8 cellular contexts compared by ENCODE assay signal in the genomic region with DNA sequence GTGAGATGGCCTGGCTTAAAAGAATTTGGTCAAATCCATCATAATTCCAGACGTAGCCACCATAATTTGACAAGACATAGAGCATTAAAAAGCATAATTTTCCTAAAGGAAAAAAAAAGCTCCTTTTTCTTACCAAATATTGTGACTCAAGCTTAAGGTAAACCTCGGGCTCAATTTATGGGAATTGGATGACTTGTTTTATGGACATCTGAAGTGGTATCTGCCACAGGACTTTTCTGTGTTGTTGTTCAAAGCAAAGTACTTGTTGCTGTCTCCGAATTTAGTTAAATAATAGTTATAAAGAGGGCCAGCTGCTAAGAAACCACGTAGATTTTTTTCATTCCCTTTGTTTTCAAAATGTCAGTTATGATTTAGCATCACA. TPM values are rescaled to one million over a fixed set of nuclear protein-coding genes. Genes with fewer than 3 reads are reported as not detected.
A peak's percentile ranks its signal among the peaks of the same experiment; 100 is the strongest.
DNase-seq lines count a peak whose midpoint lies in the region; ATAC-seq and TF ChIP-seq lines count a peak whose summit lies in the region.

No MANE protein-coding gene starts in this region.

- ATAC-seq in gastrocnemius medialis (no peak), HG03108 (IDR thresholded peaks at IDR 0.05; ENCODE audit: unreplicated experiment) (no peak)

- no peaks in the 10 kb centered on the region for H3K9me3 ChIP-seq in SJCRH30 (replicated peaks)
- H3K9me3 ChIP-seq in gastrocnemius medialis = no peaks in the 10 kb centered on the region

- H3K27me3 ChIP-seq in SJCRH30 (no peaks in the 10 kb centered on the region), gastrocnemius medialis (no peaks in the 10 kb centered on the region)

- no peak for TF ChIP-seq CTCF in GM12875 (IDR thresholded peaks at IDR 0.05; ENCODE audit: borderline replicate concordance, insufficient read depth, low read depth, low read length)
- TF ChIP-seq CTCF in fibroblast of pulmonary artery (IDR thresholded peaks at IDR 0.05; ENCODE audit: low read length, missing control alignments) = no peak
- no peak for TF ChIP-seq CTCF in gastrocnemius medialis (IDR thresholded peaks at IDR 0.05 in 4 of 5, conservative IDR thresholded peaks at IDR 0.05 in 1 of 5)

- peak overlapping the region; percentile 40; the same call in 1 of the 2 replicates for H3K27ac ChIP-seq in SJCRH30
- H3K27ac ChIP-seq in gastrocnemius medialis = peak overlapping the region; percentile 79 to 92 (median 87)

- no peaks in the 10 kb centered on the region for H3K36me3 ChIP-seq in SJCRH30
- H3K36me3 ChIP-seq in gastrocnemius medialis = no peaks in the 10 kb centered on the region

- H3K4me3 ChIP-seq in GM12875 (ENCODE audit: low read depth, low read length) = peak overlapping the region; percentile 77
- peak overlapping the region; percentile 90 for H3K4me3 ChIP-seq in SJCRH30
- H3K4me3 ChIP-seq in fibroblast of pulmonary artery (replicated peaks; ENCODE audit: low read depth, low read length) = peak overlapping the region; percentile 66
- H3K4me3 ChIP-seq in gastrocnemius medialis = peak overlapping the region; percentile 73 to 93 (median 90)

- no peak for TF ChIP-seq POLR2A in gastrocnemius medialis (IDR thresholded peaks at IDR 0.05)

- DNase-seq in SJCRH30 (no peak), fibroblast of pulmonary artery (ENCODE audit: low read depth) (no peak), gastrocnemius medialis (no peak), NCI-H1436 (lab: John Stamatoyannopoulos, UW) (no peak)
- DNase-seq in stimulated activated CD4-positive, alpha-beta T cell treated with anti-CD3 and anti-CD28 coated beads, Interleukin-15, amount 100 ng/mL, for 24 hours = no peak
- no peak for DNase-seq in activated CD8-positive, alpha-beta memory T cell treated with anti-CD3 and anti-CD28 coated beads, Interleukin-2, amount 50 U/mL, for 4 hours

- intact Hi-C loops in gastrocnemius medialis (cut with DNase I; ENCODE audit: low total_unique reads) = loop anchor here (5.0 kb wide), 2 partner anchors 359 to 1764 kb away; a partner anchor contains a TSS

- in situ Hi-C loops in gastrocnemius medialis (cut with MboI; ENCODE audit: low sequenced_read_pairs in 4 of 4) = loop anchor here in 3 of 4 donors (5.0 to 25.0 kb wide), 4 partner anchors 79 to 486 kb away; a partner anchor contains a TSS

- H3K4me1 ChIP-seq in SJCRH30 (peaks cover 4% of the 10 kb centered on the region; the same call in 1 of the 2 replicates), gastrocnemius medialis (peaks cover 23 to 34% of the 10 kb centered on the region in 2 donors)

RNA-seq across cellular contexts. Expression of a gene that starts 1.1 kb away (rescaled TPM):
- 57.9 and 63.0 TPM in 2 replicates for total RNA-seq in SJCRH30 (2014; rRNA removed; shearing (Covaris generic))
- total RNA-seq in gastrocnemius medialis = 10 to 100 TPM in 3 of 4 donors, 1 to 10 TPM in 1; 9.2 to 15.7 (median 11.7) TPM
